Comparison of ENCODE assay signal across 15 cellular contexts in genomic region chr11:131649861-131650260, GRCh38.
DNase-seq lines count a peak whose midpoint lies in the region; ATAC-seq and TF ChIP-seq lines count a peak whose summit lies in the region.
"Had no signal": no experiment of that assay in that cellular context is flagged by ENCODE, and none has a peak within 500 bp of the region (broad histone marks: within the 10 kb centered on the region; RNA-seq: fewer than 3 reads in every experiment).

No MANE protein-coding gene starts in this region.

- no peak for TF ChIP-seq EP300 in ovary (IDR thresholded peaks at IDR 0.05)

- peaks cover 5% of the 10 kb centered on the region; the same call in 1 of the 2 replicates for H3F3A ChIP-seq in Loucy (ENCODE audit: low read depth)

- no peak overlapping the region for H2AFZ ChIP-seq in Loucy (ENCODE audit: low read length)

- CTCF ChIA-PET in T-cell (lab: Charles Lee): interaction anchor here in 1 of 2 donors (0.6 kb wide), 1 partner anchor 333 kb away, joined by 3 read pairs; no protein-coding TSS in a partner anchor

- peak overlapping the region; percentile 64 for H3K9ac ChIP-seq in Loucy (ENCODE audit: low read depth, low read length, poor library complexity, severe bottlenecking)
- H3K9ac ChIP-seq in endodermal cell (ENCODE audit: extremely low read depth, low read length, poor library complexity, severe bottlenecking): no peak overlapping the region

- H3K4me2 ChIP-seq in Loucy (ENCODE audit: low read depth, low read length, poor library complexity, severe bottlenecking): peak overlapping the region; percentile 41

- H3K27ac Mint-ChIP-seq in endodermal cell (no peak overlapping the region), T-cell (no peak overlapping the region)
- H3K27ac Mint-ChIP-seq: CD4-positive, CD25-positive, alpha-beta regulatory T cell; HFFc6 had no signal

- H3K27me3 ChIP-seq in Loucy (ENCODE audit: insufficient read depth, low read length, poor library complexity, severe bottlenecking) (no peaks in the 10 kb centered on the region), endodermal cell (ENCODE audit: control insufficient read depth, insufficient read depth, low read length, poor library complexity, severe bottlenecking) (no peaks in the 10 kb centered on the region), ovary (no peaks in the 10 kb centered on the region)

- H3K27me3 Mint-ChIP-seq in endodermal cell (ENCODE audit: insufficient read depth): peaks cover 2% of the 10 kb centered on the region
- H3K27me3 Mint-ChIP-seq in T-cell: peaks cover 0 to 4% of the 10 kb centered on the region in 2 donors
- H3K27me3 Mint-ChIP-seq: CD4-positive, CD25-positive, alpha-beta regulatory T cell had no signal

- H3K9me3 ChIP-seq in Loucy (ENCODE audit: insufficient read depth, low read depth, low read length) (no peaks in the 10 kb centered on the region), endodermal cell (ENCODE audit: control insufficient read depth, low read length) (no peaks in the 10 kb centered on the region), ovary (no peaks in the 10 kb centered on the region)

- no peak overlapping the region for H3K4me3 Mint-ChIP-seq in endodermal cell
- H3K4me3 Mint-ChIP-seq in T-cell: no peak overlapping the region
- H3K4me3 Mint-ChIP-seq: CD4-positive, CD25-positive, alpha-beta regulatory T cell; HFFc6 had no signal

- H3K4me3 ChIP-seq in Loucy (ENCODE audit: low read length, poor library complexity, severe bottlenecking): peak overlapping the region; percentile 22
- H3K4me3 ChIP-seq in endodermal cell (ENCODE audit: low read length): no peak overlapping the region
- no peak overlapping the region for H3K4me3 ChIP-seq in ovary
- H3K4me3 ChIP-seq: K562 had no signal

- ATAC-seq in T-cell (replicated peaks in 1 of 4): no peak
- ATAC-seq: K562 had no signal

- peaks cover 2% of the 10 kb centered on the region; the same call in 1 of the 2 replicates for H3K79me2 ChIP-seq in Loucy (ENCODE audit: insufficient read depth, low read length)

- no peaks in the 10 kb centered on the region for H3K36me3 Mint-ChIP-seq in endodermal cell (ENCODE audit: low read depth)
- no peaks in the 10 kb centered on the region for H3K36me3 Mint-ChIP-seq in T-cell
- H3K36me3 Mint-ChIP-seq: CD4-positive, CD25-positive, alpha-beta regulatory T cell had no signal

- no peaks in the 10 kb centered on the region for H3K36me3 ChIP-seq in Loucy (ENCODE audit: insufficient read depth, low read length)
- no peaks in the 10 kb centered on the region for H3K36me3 ChIP-seq in endodermal cell (ENCODE audit: control insufficient read depth, insufficient read depth, low read length)
- no peaks in the 10 kb centered on the region for H3K36me3 ChIP-seq in ovary

- H3K27ac ChIP-seq in endodermal cell (ENCODE audit: low read depth, low read length) (no peak overlapping the region), ovary (no peak overlapping the region)
- H3K27ac ChIP-seq: 22Rv1 had no signal

- no peaks in the 10 kb centered on the region for H3K9me3 Mint-ChIP-seq in endodermal cell
- no peaks in the 10 kb centered on the region for H3K9me3 Mint-ChIP-seq in T-cell
- H3K9me3 Mint-ChIP-seq: HFFc6 had no signal

- H3K9me2 ChIP-seq in Loucy (replicated peaks; ENCODE audit: low read depth, low read length): no peaks in the 10 kb centered on the region

- H4K20me1 ChIP-seq in Loucy (ENCODE audit: insufficient read depth, low read length, poor library complexity, severe bottlenecking): no peaks in the 10 kb centered on the region

- H3K4me1 ChIP-seq in Loucy (ENCODE audit: insufficient read depth, low read length, poor library complexity, severe bottlenecking): peaks cover 92% of the 10 kb centered on the region
- H3K4me1 ChIP-seq in endodermal cell (ENCODE audit: control insufficient read depth, insufficient read depth, low read length): peaks cover 8% of the 10 kb centered on the region
- H3K4me1 ChIP-seq in ovary (ENCODE audit: insufficient read depth): no peaks in the 10 kb centered on the region

- DNase-seq in NCI-H748 (lab: John Stamatoyannopoulos, UW; ENCODE audit: unreplicated experiment) (peak; percentile 30), NCI-H748 treated with DMSO at 0.1 percent for 48 hours (lab: John Stamatoyannopoulos, UW) (no peak), GDM1 (lab: John Stamatoyannopoulos, UW) (peak; percentile 44), endodermal cell (peak; percentile 13), T-cell (no peak), hypothalamus (lab: John Stamatoyannopoulos, UW) (no peak), ovary (no peak)
- DNase-seq: CD4-positive, CD25-positive, alpha-beta regulatory T cell; DMS79; EL; HCEC 1CT; HFFc6 had no signal

- peaks cover 15% of the 10 kb centered on the region for H3K4me1 Mint-ChIP-seq in endodermal cell
- H3K4me1 Mint-ChIP-seq in T-cell: no peaks in the 10 kb centered on the region
- H3K4me1 Mint-ChIP-seq: CD4-positive, CD25-positive, alpha-beta regulatory T cell had no signal

- POLR2A ChIA-PET in T-cell (lab: Charles Lee): no interaction called here

- TF ChIP-seq POLR2A in ovary (IDR thresholded peaks at IDR 0.05): no peak

- TF ChIP-seq CTCF in Loucy (conservative IDR thresholded peaks at IDR 0.05; ENCODE audit: low read length) (peak; percentile 14; the same call in 1 of the 2 replicates), endodermal cell (conservative IDR thresholded peaks at IDR 0.05) (no peak), ovary (IDR thresholded peaks at IDR 0.05) (no peak)

- intact Hi-C loops in ovary (cut with DNase I): no loop called here

- 95 to 100% methylated on average over 4 to 5 of the region's 5 CpGs for WGBS in endodermal cell (ENCODE audit: insufficient coverage in 1 of 2, insufficient read length in 1 of 2), 2 experiments
- 81 to 90% (median 88%) methylated on average over 5 of the region's 5 CpGs for WGBS in ovary, 3 donors

Comparison
In these comparisons a context has a peak if more than half of its experiments do, and no peak if none do; other contexts are left out.
1. DNase-seq: peak in NCI-H748 (single experiment), GDM1 (single experiment) and endodermal cell (single experiment); none in NCI-H748 treated with DMSO at 0.1 percent for 48 hours (single experiment), T-cell (0 of 34), hypothalamus (0 of 51) and ovary (0 of 5).